ENCODE assay signal across 21 cellular contexts in genomic region chr2:70412294-70413075, GRCh38.
DNase-seq lines count a peak whose midpoint lies in the region; ATAC-seq and TF ChIP-seq lines count a peak whose summit lies in the region.
"Had no signal": no experiment of that assay in that cellular context is flagged by ENCODE, and none has a peak within 500 bp of the region (broad histone marks: within the 10 kb centered on the region; RNA-seq: fewer than 3 reads in every experiment).

No MANE protein-coding gene starts in this region.

- H3K9me3 Mint-ChIP-seq in activated naive CD4-positive, alpha-beta T cell treated with anti-CD3 and anti-CD28 coated beads, Interleukin-2, amount 10 ng/mL, durations not matched to agents 7 days and 5 days: no peaks in the 10 kb centered on the region

- CTCF ChIA-PET in activated naive CD4-positive, alpha-beta T cell treated with anti-CD3 and anti-CD28 coated beads, Interleukin-2, amount 10 ng/mL, durations not matched to agents 7 days and 5 days (lab: Charles Lee): no interaction called here

- WGBS in hepatocyte (ENCODE audit: low lambda C conversion rate, missing lambda C conversion rate): 63% methylated on average over 7 of the region's 7 CpGs
- WGBS in right lobe of liver (ENCODE audit: insufficient coverage, low coverage, low lambda C conversion rate, missing lambda C conversion rate): 44% methylated on average over 7 of the region's 7 CpGs

- no peaks in the 10 kb centered on the region for H3K36me3 ChIP-seq in hepatocyte (replicated peaks; ENCODE audit: insufficient read depth, low read depth)
- H3K36me3 ChIP-seq in right lobe of liver: no peaks in the 10 kb centered on the region

- no peak overlapping the region for H2AFZ ChIP-seq in hepatocyte
- H2AFZ ChIP-seq: GM23248 had no signal

- H3K4me2 ChIP-seq in hepatocyte: no peak overlapping the region

- no peaks in the 10 kb centered on the region for H4K20me1 ChIP-seq in hepatocyte (ENCODE audit: insufficient read depth, poor library complexity, severe bottlenecking)

- TF ChIP-seq POLR2A in right lobe of liver (IDR thresholded peaks at IDR 0.05): no peak

- intact Hi-C loops in right lobe of liver (cut with DNase I): no loop called here

- H3K79me2 ChIP-seq in hepatocyte: no peaks in the 10 kb centered on the region

- H3K4me3 ChIP-seq in AG10803 (ENCODE audit: low read length): no peak overlapping the region
- no peak overlapping the region for H3K4me3 ChIP-seq in hepatocyte
- no peak overlapping the region for H3K4me3 ChIP-seq in right lobe of liver
- H3K4me3 ChIP-seq: GM23248, K562 had no signal

- no peak overlapping the region for H3K4me3 Mint-ChIP-seq in activated naive CD4-positive, alpha-beta T cell treated with anti-CD3 and anti-CD28 coated beads, Interleukin-2, amount 10 ng/mL, durations not matched to agents 7 days and 5 days
- H3K4me3 Mint-ChIP-seq: CD4-positive, CD25-positive, alpha-beta regulatory T cell had no signal

- H3K27ac ChIP-seq in hepatocyte (peak overlapping the region; percentile 8), right lobe of liver (no peak overlapping the region)
- H3K27ac ChIP-seq: GM23248, RWPE1 had no signal

- H3K27me3 Mint-ChIP-seq in activated naive CD4-positive, alpha-beta T cell treated with anti-CD3 and anti-CD28 coated beads, Interleukin-2, amount 10 ng/mL, durations not matched to agents 7 days and 5 days: peaks cover 32% of the 10 kb centered on the region

- no peaks in the 10 kb centered on the region for H3K9me2 ChIP-seq in hepatocyte (replicated peaks; ENCODE audit: insufficient read depth)

- no peaks in the 10 kb centered on the region for H3K4me1 Mint-ChIP-seq in activated naive CD4-positive, alpha-beta T cell treated with anti-CD3 and anti-CD28 coated beads, Interleukin-2, amount 10 ng/mL, durations not matched to agents 7 days and 5 days
- H3K4me1 Mint-ChIP-seq: CD4-positive, CD25-positive, alpha-beta regulatory T cell had no signal

- DNase-seq in AG10803 (ENCODE audit: low read depth): peak; percentile 3
- peak; percentile 75 for DNase-seq in SW480 (ENCODE audit: low spot score)
- DNase-seq in hepatocyte (ENCODE audit: low spot score): peak; percentile 23
- no peak for DNase-seq in right lobe of liver
- no peak for DNase-seq in middle frontal gyrus (ENCODE audit: extremely low spot score, low spot score)
- DNase-seq in NCI-H524 (lab: John Stamatoyannopoulos, UW): no peak
- DNase-seq in activated naive CD4-positive, alpha-beta T cell treated with anti-CD3 and anti-CD28 coated beads, Interleukin-2, amount 10 ng/mL, durations not matched to agents 7 days and 5 days: no peak
- DNase-seq: Calu3; CD4-positive, CD25-positive, alpha-beta regulatory T cell; DND-41; GDM1; GM23248; NCI-H1048; NCI-H146; NCI-H2081 treated with DMSO at 0.1 percent for 48 hours; NCI-H524 treated with DMSO at 0.1 percent for 48 hours; NK-92 treated with Interleukin-12 subunit alpha and Interleukin-12 subunit beta, amount 100 ng/mL, for 24 hours; OCI-M1 had no signal

- no peak overlapping the region for H3K27ac Mint-ChIP-seq in activated naive CD4-positive, alpha-beta T cell treated with anti-CD3 and anti-CD28 coated beads, Interleukin-2, amount 10 ng/mL, durations not matched to agents 7 days and 5 days

- H3K27me3 ChIP-seq in hepatocyte (no peaks in the 10 kb centered on the region), right lobe of liver (no peaks in the 10 kb centered on the region)

- H3K4me1 ChIP-seq in hepatocyte (ENCODE audit: insufficient read depth) (no peaks in the 10 kb centered on the region), right lobe of liver (peaks cover 0 to 13% (median 0%) of the 10 kb centered on the region in 4 donors)

- H3K36me3 Mint-ChIP-seq in activated naive CD4-positive, alpha-beta T cell treated with anti-CD3 and anti-CD28 coated beads, Interleukin-2, amount 10 ng/mL, durations not matched to agents 7 days and 5 days: no peaks in the 10 kb centered on the region
- H3K36me3 Mint-ChIP-seq: CD4-positive, CD25-positive, alpha-beta regulatory T cell had no signal

- ATAC-seq in right lobe of liver (peak; percentile 57 to 87 (median 72)), HG03439 (IDR thresholded peaks at IDR 0.05; ENCODE audit: unreplicated experiment) (no peak)

- H3K9me3 ChIP-seq in hepatocyte (ENCODE audit: low read depth): no peaks in the 10 kb centered on the region
- H3K9me3 ChIP-seq in right lobe of liver: no peaks in the 10 kb centered on the region

- no peak for TF ChIP-seq CTCF in AG10803 (conservative IDR thresholded peaks at IDR 0.05; ENCODE audit: low read length)
- no peak for TF ChIP-seq CTCF in hepatocyte (IDR thresholded peaks at IDR 0.05; ENCODE audit: poor library complexity)
- no peak for TF ChIP-seq CTCF in right lobe of liver (IDR thresholded peaks at IDR 0.05)

Comparison
In these comparisons a context has a peak if more than half of its experiments do, and no peak if none do; other contexts are left out.
1. DNase-seq: peak in AG10803 (single experiment), SW480 (single experiment) and hepatocyte (single experiment); none in right lobe of liver (0 of 3), middle frontal gyrus (single experiment), NCI-H524 (0 of 2) and activated naive CD4-positive, alpha-beta T cell treated with anti-CD3 and anti-CD28 coated beads, Interleukin-2, amount 10 ng/mL, durations not matched to agents 7 days and 5 days (single experiment).